In genomic region chr10:13990918-13991317, GRCh38 we compare ENCODE assay signal across 9 cellular contexts.
A peak's percentile ranks its signal among the peaks of the same experiment; 100 is the strongest.
DNase-seq lines count a peak whose midpoint lies in the region; ATAC-seq and TF ChIP-seq lines count a peak whose summit lies in the region.
"Had no signal": no experiment of that assay in that cellular context is flagged by ENCODE, and none has a peak within 500 bp of the region (broad histone marks: within the 10 kb centered on the region; RNA-seq: fewer than 3 reads in every experiment).

No MANE protein-coding gene starts in this region.

- DNase-seq in AG09319 (ENCODE audit: extremely low read depth, low read depth): peak; percentile 74
- peak; percentile 51 for DNase-seq in NCI-H69 (lab: John Stamatoyannopoulos, UW)
- DNase-seq in fibroblast of lung (ENCODE audit: low read depth in 2 of 2): peak; percentile 67 to 80
- no peak for DNase-seq in neural progenitor cell (ENCODE audit: low spot score)
- DNase-seq in GDM1 (lab: John Stamatoyannopoulos, UW): no peak
- no peak for DNase-seq in Kasumi-1 (lab: John Stamatoyannopoulos, UW)
- DNase-seq in MV-4-11 (lab: John Stamatoyannopoulos, UW): no peak
- DNase-seq in WTC11 (ENCODE audit: low spot score): no peak

- H3K4me3 Mint-ChIP-seq in neural progenitor cell (peak overlapping the region; percentile 8), WTC11 (no peak overlapping the region)

- TF ChIP-seq CTCF in AG09319 (IDR thresholded peaks at IDR 0.05; ENCODE audit: low read depth, low read length) (no peak), fibroblast of lung (conservative IDR thresholded peaks at IDR 0.05 in 1 of 2, IDR thresholded peaks at IDR 0.05 in 1 of 2; ENCODE audit: low read depth in 1 of 2, low read length in 2 of 2) (no peak), neural progenitor cell (IDR thresholded peaks at IDR 0.05) (no peak), WTC11 (IDR thresholded peaks at IDR 0.05) (no peak)

- H3K36me3 Mint-ChIP-seq in neural progenitor cell: no peaks in the 10 kb centered on the region
- H3K36me3 Mint-ChIP-seq in WTC11: no peaks in the 10 kb centered on the region

- H3K9me3 ChIP-seq in fibroblast of lung (ENCODE audit: control insufficient read depth, insufficient read depth, low read depth, low read length): no peaks in the 10 kb centered on the region
- no peaks in the 10 kb centered on the region for H3K9me3 ChIP-seq in neural progenitor cell (ENCODE audit: low read depth)
- H3K9me3 ChIP-seq: BLaER1 had no signal

- no peak for ATAC-seq in WTC11

- peak overlapping the region; percentile 15 for H3K27ac ChIP-seq in fibroblast of lung (ENCODE audit: insufficient read depth, low read length)
- no peak overlapping the region for H3K27ac ChIP-seq in neural progenitor cell
- H3K27ac ChIP-seq: BLaER1 had no signal

- H3K9me3 Mint-ChIP-seq in neural progenitor cell (peaks cover 2% of the 10 kb centered on the region), WTC11 (no peaks in the 10 kb centered on the region)

- H2AFZ ChIP-seq in fibroblast of lung (ENCODE audit: low read length) (peak overlapping the region; percentile 25), neural progenitor cell (replicated peaks) (no peak overlapping the region)

- H3K9ac ChIP-seq in fibroblast of lung (ENCODE audit: insufficient read depth, low read length) (no peak overlapping the region), neural progenitor cell (no peak overlapping the region)
- H3K9ac ChIP-seq: BLaER1 had no signal

- POLR2A ChIA-PET in WTC11 (lab: Charles Lee): no interaction called here

- CTCF ChIA-PET in WTC11 (lab: Charles Lee): no interaction called here

- peaks cover 27% of the 10 kb centered on the region for H3K4me1 ChIP-seq in fibroblast of lung (ENCODE audit: control insufficient read depth, extremely low read depth, insufficient read depth, low read length)
- H3K4me1 ChIP-seq in neural progenitor cell: peaks cover 22% of the 10 kb centered on the region

- H3K4me3 ChIP-seq in fibroblast of lung (replicated peaks in 1 of 4; ENCODE audit: control extremely low read depth in 1 of 4, insufficient read depth in 1 of 4, low read depth in 3 of 4, low read length in 4 of 4) (peak overlapping the region in 1 of 4 experiments; percentile 13), neural progenitor cell (no peak overlapping the region)
- H3K4me3 ChIP-seq: BLaER1 had no signal

- H3K4me2 ChIP-seq in fibroblast of lung (ENCODE audit: extremely low read depth, insufficient read depth, low read length) (peak overlapping the region; percentile 72), neural progenitor cell (peak overlapping the region; percentile 44)
- H3K4me2 ChIP-seq: BLaER1 had no signal

- H3K79me2 ChIP-seq in fibroblast of lung (ENCODE audit: control insufficient read depth, insufficient read depth, low read length): no peaks in the 10 kb centered on the region
- no peaks in the 10 kb centered on the region for H3K79me2 ChIP-seq in neural progenitor cell (ENCODE audit: low read depth)

- no peaks in the 10 kb centered on the region for H3K27me3 ChIP-seq in fibroblast of lung (ENCODE audit: control insufficient read depth, insufficient read depth, low read length)
- no peaks in the 10 kb centered on the region for H3K27me3 ChIP-seq in neural progenitor cell
- H3K27me3 ChIP-seq: BLaER1 had no signal

- peaks cover 16% of the 10 kb centered on the region for H3F3A ChIP-seq in neural progenitor cell (ENCODE audit: low read depth)

- H4K20me1 ChIP-seq in fibroblast of lung (ENCODE audit: control insufficient read depth, extremely low read depth, insufficient read depth, low read length): no peaks in the 10 kb centered on the region
- no peaks in the 10 kb centered on the region for H4K20me1 ChIP-seq in neural progenitor cell (ENCODE audit: low read depth)
- H4K20me1 ChIP-seq: BLaER1 had no signal

- peak overlapping the region; percentile 96 for H3K27ac Mint-ChIP-seq in neural progenitor cell
- H3K27ac Mint-ChIP-seq in WTC11: no peak overlapping the region

- peaks cover 47% of the 10 kb centered on the region for H3K4me1 Mint-ChIP-seq in neural progenitor cell
- peaks cover 25% of the 10 kb centered on the region for H3K4me1 Mint-ChIP-seq in WTC11

- H3K36me3 ChIP-seq in fibroblast of lung (ENCODE audit: control insufficient read depth, insufficient read depth, low read length) (no peaks in the 10 kb centered on the region), neural progenitor cell (no peaks in the 10 kb centered on the region)
- H3K36me3 ChIP-seq: BLaER1 had no signal

- H3K27me3 Mint-ChIP-seq in neural progenitor cell (ENCODE audit: insufficient read depth, low read depth) (peaks cover 2% of the 10 kb centered on the region), WTC11 (ENCODE audit: low read depth) (no peaks in the 10 kb centered on the region)

TF ChIP-seq in WTC11, 78 proteins besides CTCF, POLR2A, EP300 and RAD21 (continues in another document):
- TF ChIP-seq ATF6 (CRISPR knock-in tag; IDR thresholded peaks at IDR 0.05) (no peak), MXD4 (CRISPR knock-in tag; IDR thresholded peaks at IDR 0.05; ENCODE audit: borderline replicate concordance) (no peak), ETV6 (CRISPR knock-in tag; IDR thresholded peaks at IDR 0.05) (no peak), MLX (CRISPR knock-in tag; IDR thresholded peaks at IDR 0.05) (no peak), AR (CRISPR knock-in tag; IDR thresholded peaks at IDR 0.05) (no peak), ZBTB21 (CRISPR knock-in tag; IDR thresholded peaks at IDR 0.05; ENCODE audit: borderline replicate concordance) (no peak), ZNF317 (CRISPR knock-in tag; IDR thresholded peaks at IDR 0.05; ENCODE audit: borderline replicate concordance, low read depth) (no peak), TEAD4 (CRISPR knock-in tag; IDR thresholded peaks at IDR 0.05) (no peak), RELA (CRISPR knock-in tag; IDR thresholded peaks at IDR 0.05; ENCODE audit: borderline replicate concordance) (no peak), GRHL2 (CRISPR knock-in tag; IDR thresholded peaks at IDR 0.05; ENCODE audit: insufficient replicate concordance, severe bottlenecking) (no peak)
- TF ChIP-seq, protein P1, sequence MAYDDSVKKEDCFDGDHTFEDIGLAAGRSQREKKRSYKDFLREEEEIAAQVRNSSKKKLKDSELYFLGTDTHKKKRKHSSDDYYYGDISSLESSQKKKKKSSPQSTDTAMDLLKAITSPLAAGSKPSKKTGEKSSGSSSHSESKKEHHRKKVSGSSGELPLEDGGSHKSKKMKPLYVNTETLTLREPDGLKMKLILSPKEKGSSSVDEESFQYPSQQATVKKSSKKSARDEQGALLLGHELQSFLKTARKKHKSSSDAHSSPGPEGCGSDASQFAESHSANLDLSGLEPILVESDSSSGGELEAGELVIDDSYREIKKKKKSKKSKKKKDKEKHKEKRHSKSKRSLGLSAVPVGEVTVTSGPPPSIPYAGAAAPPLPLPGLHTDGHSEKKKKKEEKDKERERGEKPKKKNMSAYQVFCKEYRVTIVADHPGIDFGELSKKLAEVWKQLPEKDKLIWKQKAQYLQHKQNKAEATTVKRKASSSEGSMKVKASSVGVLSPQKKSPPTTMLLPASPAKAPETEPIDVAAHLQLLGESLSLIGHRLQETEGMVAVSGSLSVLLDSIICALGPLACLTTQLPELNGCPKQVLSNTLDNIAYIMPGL (CRISPR knock-in tag; IDR thresholded peaks at IDR 0.05): no peak

Comparison
In these comparisons a context has a peak if more than half of its experiments do, and no peak if none do; other contexts are left out.
1. DNase-seq: peak in AG09319 (single experiment), NCI-H69 (single experiment) and fibroblast of lung (2 of 2); none in neural progenitor cell (single experiment), GDM1 (single experiment), Kasumi-1 (0 of 2), MV-4-11 (single experiment) and WTC11 (single experiment).